ENCODE assay signal across 1 cellular context in genomic region chr11:46846510-46846830, GRCh38.
TF ChIP-seq lines count a peak whose summit lies in the region.

No MANE protein-coding gene starts in this region.

TF ChIP-seq in WTC11, 78 proteins besides CTCF, POLR2A, EP300 and RAD21:
- TF ChIP-seq, protein P1, sequence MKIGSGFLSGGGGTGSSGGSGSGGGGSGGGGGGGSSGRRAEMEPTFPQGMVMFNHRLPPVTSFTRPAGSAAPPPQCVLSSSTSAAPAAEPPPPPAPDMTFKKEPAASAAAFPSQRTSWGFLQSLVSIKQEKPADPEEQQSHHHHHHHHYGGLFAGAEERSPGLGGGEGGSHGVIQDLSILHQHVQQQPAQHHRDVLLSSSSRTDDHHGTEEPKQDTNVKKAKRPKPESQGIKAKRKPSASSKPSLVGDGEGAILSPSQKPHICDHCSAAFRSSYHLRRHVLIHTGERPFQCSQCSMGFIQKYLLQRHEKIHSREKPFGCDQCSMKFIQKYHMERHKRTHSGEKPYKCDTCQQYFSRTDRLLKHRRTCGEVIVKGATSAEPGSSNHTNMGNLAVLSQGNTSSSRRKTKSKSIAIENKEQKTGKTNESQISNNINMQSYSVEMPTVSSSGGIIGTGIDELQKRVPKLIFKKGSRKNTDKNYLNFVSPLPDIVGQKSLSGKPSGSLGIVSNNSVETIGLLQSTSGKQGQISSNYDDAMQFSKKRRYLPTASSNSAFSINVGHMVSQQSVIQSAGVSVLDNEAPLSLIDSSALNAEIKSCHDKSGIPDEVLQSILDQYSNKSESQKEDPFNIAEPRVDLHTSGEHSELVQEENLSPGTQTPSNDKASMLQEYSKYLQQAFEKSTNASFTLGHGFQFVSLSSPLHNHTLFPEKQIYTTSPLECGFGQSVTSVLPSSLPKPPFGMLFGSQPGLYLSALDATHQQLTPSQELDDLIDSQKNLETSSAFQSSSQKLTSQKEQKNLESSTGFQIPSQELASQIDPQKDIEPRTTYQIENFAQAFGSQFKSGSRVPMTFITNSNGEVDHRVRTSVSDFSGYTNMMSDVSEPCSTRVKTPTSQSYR (CRISPR knock-in tag; IDR thresholded peaks at IDR 0.05): 0 out of 2 replicates have a peak, but pooled peaks have one; percentile 3
- TF ChIP-seq FOXP1 (CRISPR knock-in tag; IDR thresholded peaks at IDR 0.05; ENCODE audit: borderline replicate concordance) (no peak), ZNF423 (CRISPR knock-in tag; IDR thresholded peaks at IDR 0.05) (no peak), E2F1 (CRISPR knock-in tag; IDR thresholded peaks at IDR 0.05) (0 out of 2 replicates have a peak, but pooled peaks have one; percentile 7)
